Comparison of ENCODE assay signal across 8 cellular contexts in genomic region chr16:66608241-66609138, GRCh38. TPM values are rescaled to one million over a fixed set of nuclear protein-coding genes. Genes with fewer than 3 reads are reported as not detected.
A peak's percentile ranks its signal among the peaks of the same experiment; 100 is the strongest.
DNase-seq lines count a peak whose midpoint lies in the region; ATAC-seq and TF ChIP-seq lines count a peak whose summit lies in the region.

No MANE protein-coding gene starts in this region.

- peaks cover 39% of the 10 kb centered on the region for H3K4me1 Mint-ChIP-seq in CD4-positive, alpha-beta T cell (ENCODE audit: low read depth)
- H3K4me1 Mint-ChIP-seq in T-helper 2 cell treated with Interferon-gamma antibody and Interleukin-4, amounts not matched to agents 5 μg/mL and 100 μg/mL, for 36 hours (ENCODE audit: low read depth): peaks cover 29% of the 10 kb centered on the region

- peak; percentile 34 for ATAC-seq in CD4-positive, alpha-beta T cell (ENCODE audit: poor library complexity)
- peak; percentile 34 for ATAC-seq in GM21515 (IDR thresholded peaks at IDR 0.05; ENCODE audit: unreplicated experiment)
- no peak for ATAC-seq in HG02678 (IDR thresholded peaks at IDR 0.05; ENCODE audit: unreplicated experiment)

- H3K36me3 ChIP-seq in sigmoid colon: peaks cover 0 to 44% (median 6%) of the 10 kb centered on the region in 4 donors

- POLR2A ChIA-PET in CD4-positive, alpha-beta T cell (lab: Charles Lee): interaction anchor here (0.9 to 2.9 kb wide), 7 partner anchors 19 to 221 kb away, joined by 3 to 10 read pairs (median 5); partner anchors contain the start of genes CKLF and CMTM2

- CTCF ChIA-PET in CD4-positive, alpha-beta T cell (lab: Charles Lee): interaction anchor here (0.6 to 2.9 kb wide), 29 partner anchors 9 to 204 kb away, joined by 3 to 29 read pairs (median 4); partner anchors contain the start of genes CKLF, CMTM2 and DYNC1LI2

- H3K27ac Mint-ChIP-seq in CD4-positive, alpha-beta T cell: peak overlapping the region; percentile 83
- H3K27ac Mint-ChIP-seq in T-helper 2 cell treated with Interferon-gamma antibody and Interleukin-4, amounts not matched to agents 5 μg/mL and 100 μg/mL, for 36 hours: peak overlapping the region; percentile 67

- no peak overlapping the region for H3K4me3 ChIP-seq in sigmoid colon

- peak overlapping the region; percentile 47 for H3K4me3 Mint-ChIP-seq in CD4-positive, alpha-beta T cell
- H3K4me3 Mint-ChIP-seq in T-helper 2 cell treated with Interferon-gamma antibody and Interleukin-4, amounts not matched to agents 5 μg/mL and 100 μg/mL, for 36 hours: peak overlapping the region; percentile 60

- 33 to 39% methylated on average over 17 of the region's 17 CpGs for whole genome bisulfite sequencing in sigmoid colon, 2 donors

- peaks cover 0 to 33% (median 29%) of the 10 kb centered on the region in 4 donors for H3K4me1 ChIP-seq in sigmoid colon

- no peaks in the 10 kb centered on the region for H3K27me3 Mint-ChIP-seq in CD4-positive, alpha-beta T cell
- no peaks in the 10 kb centered on the region for H3K27me3 Mint-ChIP-seq in T-helper 2 cell treated with Interferon-gamma antibody and Interleukin-4, amounts not matched to agents 5 μg/mL and 100 μg/mL, for 36 hours (ENCODE audit: low read depth)

- H3K36me3 Mint-ChIP-seq in CD4-positive, alpha-beta T cell (ENCODE audit: low read depth): peaks cover 57% of the 10 kb centered on the region
- H3K36me3 Mint-ChIP-seq in T-helper 2 cell treated with Interferon-gamma antibody and Interleukin-4, amounts not matched to agents 5 μg/mL and 100 μg/mL, for 36 hours (ENCODE audit: low read depth): peaks cover 52% of the 10 kb centered on the region

- no peak for TF ChIP-seq EP300 in sigmoid colon (IDR thresholded peaks at IDR 0.05)

- no peaks in the 10 kb centered on the region for H3K9me3 Mint-ChIP-seq in CD4-positive, alpha-beta T cell
- H3K9me3 Mint-ChIP-seq in T-helper 2 cell treated with Interferon-gamma antibody and Interleukin-4, amounts not matched to agents 5 μg/mL and 100 μg/mL, for 36 hours: no peaks in the 10 kb centered on the region

- no peaks in the 10 kb centered on the region for H3K9me3 ChIP-seq in CD4-positive, alpha-beta T cell (ENCODE audit: control insufficient read depth, low read length)
- no peaks in the 10 kb centered on the region for H3K9me3 ChIP-seq in sigmoid colon

- H3K27me3 ChIP-seq in CD4-positive, alpha-beta T cell (ENCODE audit: control insufficient read depth, insufficient read depth, low read length): no peaks in the 10 kb centered on the region
- H3K27me3 ChIP-seq in sigmoid colon: peaks cover 0 to 21% (median 13%) of the 10 kb centered on the region in 3 donors

- peak; percentile 87 for TF ChIP-seq CTCF in CD4-positive, alpha-beta T cell (IDR thresholded peaks at IDR 0.05)
- peak; percentile 58 to 84 (median 70) for TF ChIP-seq CTCF in sigmoid colon (IDR thresholded peaks at IDR 0.05)

- TF ChIP-seq POLR2A in sigmoid colon (IDR thresholded peaks at IDR 0.05): no peak

- no peak overlapping the region for H3K27ac ChIP-seq in CD4-positive, alpha-beta T cell (ENCODE audit: low read depth, low read length)
- peak overlapping the region; percentile 1 to 48 (median 32) for H3K27ac ChIP-seq in sigmoid colon

- peak; percentile 71 to 86 (median 77) for DNase-seq in CD4-positive, alpha-beta T cell
- DNase-seq in NCI-H1092 (lab: John Stamatoyannopoulos, UW) (peak; percentile 51), anterior cingulate cortex (lab: John Stamatoyannopoulos, UW) (peak in 53 of 58 donors; percentile 20 to 86 (median 56)), hepatic stellate cell (ENCODE audit: low spot score) (peak; percentile 93), sigmoid colon (peak; percentile 91)
- DNase-seq in T-helper 2 cell treated with Interferon-gamma antibody and Interleukin-4, amounts not matched to agents 5 μg/mL and 100 μg/mL, for 36 hours (ENCODE audit: low spot score): peak; percentile 79

- intact Hi-C loops in CD4-positive, alpha-beta T cell (cut with DNase I, micrococcal nuclease): loop anchor here (1.0 to 5.0 kb wide), 6 partner anchors 44 to 260 kb away; partner anchors contain the start of gene DYNC1LI2 (in 1 of the 2)
- intact Hi-C loops in sigmoid colon (cut with DNase I): loop anchor here (2.0 to 5.0 kb wide), 3 partner anchors 56 to 264 kb away; partner anchors contain the start of genes CKLF, DYNC1LI2 and TK2

RNA-seq across cellular contexts. Expression of gene CMTM3, which starts 4.0 kb away (rescaled TPM):
- total RNA-seq in CD4-positive, alpha-beta T cell: 10 to 100 TPM; 46.3 to 49.3 TPM
- total RNA-seq in sigmoid colon: 10 to 100 TPM; 12.5 to 18.8 (median 17.3) TPM
- polyA plus RNA-seq in sigmoid colon: 10 to 100 TPM in 2 of 3 donors, 1 to 10 TPM in 1; 8.6 to 15.5 (median 10.2) TPM

RNA-seq across cellular contexts. Expression of gene CMTM2, which starts 29.2 kb away (rescaled TPM):
- not detected for total RNA-seq in CD4-positive, alpha-beta T cell
- total RNA-seq in sigmoid colon: under 1 TPM in 1 of 4 donors, not detected in 3; 0.33 TPM
- polyA plus RNA-seq in sigmoid colon: not detected

RNA-seq across cellular contexts. Expression of gene CMTM1, which starts 42.3 kb away (rescaled TPM):
- total RNA-seq in CD4-positive, alpha-beta T cell: 1 to 10 TPM in 1 of 2 experiments, under 1 TPM in 1; 0.66 to 1.1 TPM
- total RNA-seq in sigmoid colon: 1 to 10 TPM in 3 of 4 donors, under 1 TPM in 1; 0.71 to 3.0 (median 1.6) TPM
- under 1 TPM in 1 of 3 donors, not detected in 2; 0.85 TPM for polyA plus RNA-seq in sigmoid colon

RNA-seq across cellular contexts. Expression of gene CKLF, which starts 56.1 kb away (rescaled TPM):
- total RNA-seq in CD4-positive, alpha-beta T cell: 10 to 100 TPM; 10.6 to 14.1 TPM
- total RNA-seq in sigmoid colon: 10 to 100 TPM; 24.1 to 53.6 (median 37.3) TPM
- polyA plus RNA-seq in sigmoid colon: 10 to 100 TPM; 40.2 to 57.4 (median 48.6) TPM

RNA-seq across cellular contexts. Expression of gene TK2, which starts 58.6 kb away (rescaled TPM):
- 1 to 10 TPM; 3.6 to 5.1 TPM for total RNA-seq in CD4-positive, alpha-beta T cell
- total RNA-seq in sigmoid colon: 10 to 100 TPM; 17.6 to 32.7 (median 22.2) TPM
- polyA plus RNA-seq in sigmoid colon: 10 to 100 TPM in 2 of 3 donors, 1 to 10 TPM in 1; 9.6 to 15.0 (median 11.6) TPM
